ENCODE assay signal across 18 cellular contexts in the genomic region with DNA sequence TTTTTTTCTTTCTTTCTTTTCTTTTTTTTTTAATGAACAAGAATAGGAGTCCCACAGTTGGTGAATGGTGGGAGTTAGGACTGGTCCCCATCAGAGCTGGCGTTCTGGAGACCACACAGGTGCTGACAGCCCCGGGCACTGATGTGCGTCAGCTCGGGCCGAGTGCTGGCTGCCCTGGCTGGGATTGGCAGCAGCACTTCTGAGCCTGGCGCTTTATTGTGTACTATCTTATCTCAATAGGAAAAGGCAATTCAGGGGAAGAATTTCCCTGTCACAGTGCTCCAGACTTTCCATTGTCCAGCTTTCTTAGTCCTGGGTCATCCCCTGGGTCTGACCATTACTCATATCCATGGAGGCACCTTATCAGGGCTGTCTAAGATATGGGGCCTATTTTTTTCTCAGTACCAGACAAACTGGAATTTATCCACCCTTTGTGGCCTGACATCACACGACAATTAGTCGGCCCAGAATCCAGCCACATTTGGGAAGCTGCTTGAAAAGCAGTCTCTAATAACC. TPM values are rescaled to one million over a fixed set of nuclear protein-coding genes. Genes with fewer than 3 reads are reported as not detected.
A peak's percentile ranks its signal among the peaks of the same experiment; 100 is the strongest.
DNase-seq lines count a peak whose midpoint lies in the region; ATAC-seq and TF ChIP-seq lines count a peak whose summit lies in the region.
"Had no signal": no experiment of that assay in that cellular context is flagged by ENCODE, and none has a peak within 500 bp of the region (broad histone marks: within the 10 kb centered on the region; RNA-seq: fewer than 3 reads in every experiment).

No MANE protein-coding gene starts in this region.

- H3K9me3 ChIP-seq in MG63: no peaks in the 10 kb centered on the region
- no peaks in the 10 kb centered on the region for H3K9me3 ChIP-seq in hepatocyte (ENCODE audit: low read depth)
- H3K9me3 ChIP-seq in testis: no peaks in the 10 kb centered on the region

- intact Hi-C loops in dendritic cell treated with granulocyte-macrophage colony-stimulating factor and Interleukin-4, amounts not matched to agents 40 ng/mL and 50 ng/mL, for 4 days (cut with micrococcal nuclease): no loop called here
- intact Hi-C loops in testis (cut with DNase I; ENCODE audit: low total_unique reads): no loop called here

- TF ChIP-seq CTCF in hepatocyte (IDR thresholded peaks at IDR 0.05; ENCODE audit: poor library complexity) (no peak), testis (IDR thresholded peaks at IDR 0.05) (no peak)

- H3K4me1 Mint-ChIP-seq in dendritic cell treated with granulocyte-macrophage colony-stimulating factor and Interleukin-4, amounts not matched to agents 40 ng/mL and 50 ng/mL, for 4 days (ENCODE audit: low read depth): peaks cover 38% of the 10 kb centered on the region

- H3K4me3 Mint-ChIP-seq in dendritic cell treated with granulocyte-macrophage colony-stimulating factor and Interleukin-4, amounts not matched to agents 40 ng/mL and 50 ng/mL, for 4 days: no peak overlapping the region
- H3K4me3 Mint-ChIP-seq: activated T-helper 17 cell treated with anti-CD3 and anti-CD28 coated beads, Interleukin-2, amount 50 U/mL, for 72 hours had no signal

- H3K4me1 ChIP-seq in hepatocyte (ENCODE audit: insufficient read depth) (peaks cover 1% of the 10 kb centered on the region), testis (no peaks in the 10 kb centered on the region)

- no peaks in the 10 kb centered on the region for H4K20me1 ChIP-seq in hepatocyte (ENCODE audit: insufficient read depth, poor library complexity, severe bottlenecking)

- no peak for TF ChIP-seq POLR2A in testis (IDR thresholded peaks at IDR 0.05)

- no peak for ATAC-seq in HG02763 (IDR thresholded peaks at IDR 0.05; ENCODE audit: unreplicated experiment)
- ATAC-seq: activated T-helper 17 cell treated with anti-CD3 and anti-CD28 coated beads, Interleukin-2, amount 50 U/mL, for 72 hours; left colon had no signal

- H3K36me3 Mint-ChIP-seq in dendritic cell treated with granulocyte-macrophage colony-stimulating factor and Interleukin-4, amounts not matched to agents 40 ng/mL and 50 ng/mL, for 4 days (ENCODE audit: low read depth): peaks cover 6% of the 10 kb centered on the region

- H3K9me2 ChIP-seq in hepatocyte (replicated peaks; ENCODE audit: insufficient read depth): no peaks in the 10 kb centered on the region

- DNase-seq in MG63 (peak; percentile 16), hepatocyte (ENCODE audit: low spot score) (peak; percentile 55), testis (peak; percentile 26), NCI-H1694 (lab: John Stamatoyannopoulos, UW) (no peak), NCI-H146 treated with DMSO at 0.1 percent for 48 hours (lab: John Stamatoyannopoulos, UW; ENCODE audit: unreplicated experiment) (no peak)
- DNase-seq in stimulated activated naive CD4-positive, alpha-beta T cell treated with Interleukin-2 at 50 U/mL for 16 hours (lab: John Stamatoyannopoulos, UW): no peak
- DNase-seq: activated CD8-positive, alpha-beta memory T cell treated with anti-CD3 and anti-CD28 coated beads for 24 hours; cortex of kidney; DMS153; GOT3; hypothalamus; left colon; NCI-H2081 treated with DMSO at 0.1 percent for 48 hours; NCI-H748 treated with DMSO at 0.1 percent for 48 hours; T-helper 1 cell had no signal

- peaks cover 3% of the 10 kb centered on the region for H3K36me3 ChIP-seq in MG63
- no peaks in the 10 kb centered on the region for H3K36me3 ChIP-seq in hepatocyte (replicated peaks; ENCODE audit: insufficient read depth, low read depth)
- no peaks in the 10 kb centered on the region for H3K36me3 ChIP-seq in testis (ENCODE audit: low read depth, missing control alignments)

- no peak overlapping the region for H3K4me2 ChIP-seq in hepatocyte

- H3K79me2 ChIP-seq in hepatocyte: peaks cover 2% of the 10 kb centered on the region

- WGBS in hepatocyte (ENCODE audit: low lambda C conversion rate, missing lambda C conversion rate): 39% methylated on average over 8 of the region's 8 CpGs
- WGBS in testis, 2 donors: 46 to 52% methylated on average over 8 of the region's 8 CpGs

- no peaks in the 10 kb centered on the region for H3K27me3 ChIP-seq in MG63
- H3K27me3 ChIP-seq in hepatocyte: no peaks in the 10 kb centered on the region
- H3K27me3 ChIP-seq in testis: no peaks in the 10 kb centered on the region

- H3K9me3 Mint-ChIP-seq in dendritic cell treated with granulocyte-macrophage colony-stimulating factor and Interleukin-4, amounts not matched to agents 40 ng/mL and 50 ng/mL, for 4 days: no peaks in the 10 kb centered on the region
- H3K9me3 Mint-ChIP-seq: activated T-helper 17 cell treated with anti-CD3 and anti-CD28 coated beads, Interleukin-2, amount 50 U/mL, for 72 hours had no signal

- no peak overlapping the region for H3K4me3 ChIP-seq in MG63
- no peak overlapping the region for H3K4me3 ChIP-seq in hepatocyte
- H3K4me3 ChIP-seq in testis: no peak overlapping the region

- H3K27ac Mint-ChIP-seq in dendritic cell treated with granulocyte-macrophage colony-stimulating factor and Interleukin-4, amounts not matched to agents 40 ng/mL and 50 ng/mL, for 4 days: peak overlapping the region; percentile 27

- no peaks in the 10 kb centered on the region for H3K27me3 Mint-ChIP-seq in dendritic cell treated with granulocyte-macrophage colony-stimulating factor and Interleukin-4, amounts not matched to agents 40 ng/mL and 50 ng/mL, for 4 days

- H2AFZ ChIP-seq in hepatocyte: no peak overlapping the region

- H3K27ac ChIP-seq in hepatocyte (peak overlapping the region; percentile 89), testis (no peak overlapping the region)

RNA-seq across cellular contexts. Expression of a gene that starts 54.1 kb away (rescaled TPM):
- total RNA-seq in MG63 (2014; rRNA removed; shearing (Covaris generic); ENCODE audit: low replicate concordance): 15.4 and 40.9 TPM in 2 replicates
- total RNA-seq in hepatocyte: 6.5 and 6.6 TPM in 2 replicates
- 9.1 and 11.9 TPM in 2 replicates for polyA plus RNA-seq in hepatocyte
- 10 to 100 TPM; 10.7 to 14.9 TPM for total RNA-seq in testis
- polyA plus RNA-seq in testis (ENCODE audit: insufficient read depth, low read depth, low replicate concordance): 6.8 TPM

Comparison
In these comparisons a context has a peak if more than half of its experiments do, and no peak if none do; other contexts are left out.
1. DNase-seq: peak in MG63 (single experiment), hepatocyte (single experiment) and testis (single experiment); none in stimulated activated naive CD4-positive, alpha-beta T cell treated with Interleukin-2 at 50 U/mL for 16 hours (single experiment), NCI-H1694 (single experiment) and NCI-H146 treated with DMSO at 0.1 percent for 48 hours (single experiment).